23 cellular contexts compared by ENCODE assay signal in genomic region chr19:38021356-38021755, GRCh38.
"Had no signal": no experiment of that assay in that cellular context is flagged by ENCODE, and none has a peak within 500 bp of the region (broad histone marks: within the 10 kb centered on the region; RNA-seq: fewer than 3 reads in every experiment).

No MANE protein-coding gene starts in this region.

- H3K27ac Mint-ChIP-seq: activated naive CD4-positive, alpha-beta T cell treated with anti-CD3 and anti-CD28 coated beads for 36 hours; activated naive CD8-positive, alpha-beta T cell treated with anti-CD3 and anti-CD28 coated beads, Interleukin-2, amount 10 ng/mL, durations not matched to agents 7 days and 5 days; endodermal cell; T-helper 2 cell treated with Interferon-gamma antibody and Interleukin-4, amounts not matched to agents 5 μg/mL and 100 μg/mL, for 36 hours had no signal

- H3K9me3 Mint-ChIP-seq: activated naive CD4-positive, alpha-beta T cell treated with anti-CD3 and anti-CD28 coated beads for 36 hours; activated naive CD8-positive, alpha-beta T cell treated with anti-CD3 and anti-CD28 coated beads, Interleukin-2, amount 10 ng/mL, durations not matched to agents 7 days and 5 days; activated T-cell treated with anti-CD3 and anti-CD28 coated beads, Interleukin-2, amount 50 U/mL, for 24 hours; endodermal cell; natural killer cell treated with Interleukin-12 subunit alpha and Interleukin-12 subunit beta and Interleukin-15 and Interleukin-18, amount 100 ng/mL, for 72 hours; stimulated activated naive CD8-positive, alpha-beta T cell treated with anti-CD3 and anti-CD28 coated beads, Interleukin-15, amount 100 ng/mL, for 72 hours; T-helper 2 cell treated with Interferon-gamma antibody and Interleukin-4, amounts not matched to agents 5 μg/mL and 100 μg/mL, for 36 hours had no signal

- H3K27me3 Mint-ChIP-seq: activated naive CD8-positive, alpha-beta T cell treated with anti-CD3 and anti-CD28 coated beads, Interleukin-2, amount 10 ng/mL, durations not matched to agents 7 days and 5 days; activated T-cell treated with anti-CD3 and anti-CD28 coated beads, Interleukin-2, amount 50 U/mL, for 24 hours; natural killer cell treated with Interleukin-12 subunit alpha and Interleukin-12 subunit beta and Interleukin-15 and Interleukin-18, amount 100 ng/mL, for 72 hours; stimulated activated naive CD8-positive, alpha-beta T cell treated with anti-CD3 and anti-CD28 coated beads, Interleukin-15, amount 100 ng/mL, for 72 hours had no signal

- H3K9me3 ChIP-seq: esophagus squamous epithelium, gastroesophageal sphincter, ovary, psoas muscle, tibial nerve had no signal

- ATAC-seq: gastroesophageal sphincter; left ventricle myocardium superior; natural killer cell treated with Interleukin-12 subunit alpha and Interleukin-12 subunit beta and Interleukin-15 and Interleukin-18, amount 100 ng/mL, for 72 hours; psoas muscle; right cardiac atrium; stimulated activated naive CD8-positive, alpha-beta T cell treated with anti-CD3 and anti-CD28 coated beads, Interleukin-15, amount 100 ng/mL, for 72 hours had no signal

- H3K4me3 ChIP-seq: coronary artery, esophagus squamous epithelium, gastroesophageal sphincter, ovary, psoas muscle, tibial nerve had no signal

- DNase-seq: activated CD8-positive, alpha-beta memory T cell treated with anti-CD3 and anti-CD28 coated beads, Interleukin-2, amount 50 U/mL, for 4 hours; activated naive CD4-positive, alpha-beta T cell treated with anti-CD3 and anti-CD28 coated beads for 36 hours; activated naive CD8-positive, alpha-beta T cell treated with anti-CD3 and anti-CD28 coated beads, Interleukin-2, amount 10 ng/mL, durations not matched to agents 7 days and 5 days; activated T-cell treated with anti-CD3 and anti-CD28 coated beads, Interleukin-2, amount 50 U/mL, for 24 hours; amniotic stem cell; endodermal cell; esophagus squamous epithelium; head of caudate nucleus; hypothalamus; left ventricle myocardium superior; mammary epithelial cell; midbrain; ovary; psoas muscle; right cardiac atrium; stimulated activated CD4-positive, alpha-beta T cell treated with anti-CD3 and anti-CD28 coated beads, Interleukin-12 subunit alpha, Interleukin-12 subunit beta, amount 100 ng/mL, for 4 hours; stimulated activated CD4-positive, alpha-beta T cell treated with anti-CD3 and anti-CD28 coated beads, Interleukin-4, amount 100 ng/mL, for 4 hours; stimulated activated naive CD8-positive, alpha-beta T cell treated with anti-CD3 and anti-CD28 coated beads, Interleukin-15, amount 100 ng/mL, for 72 hours had no signal

- H3K36me3 ChIP-seq: esophagus squamous epithelium, gastroesophageal sphincter, ovary, tibial nerve had no signal

- H3K4me1 Mint-ChIP-seq: endodermal cell; stimulated activated naive CD8-positive, alpha-beta T cell treated with anti-CD3 and anti-CD28 coated beads, Interleukin-15, amount 100 ng/mL, for 72 hours had no signal

- H3K4me3 Mint-ChIP-seq: activated naive CD4-positive, alpha-beta T cell treated with anti-CD3 and anti-CD28 coated beads for 36 hours; activated naive CD8-positive, alpha-beta T cell treated with anti-CD3 and anti-CD28 coated beads, Interleukin-2, amount 10 ng/mL, durations not matched to agents 7 days and 5 days; activated T-cell treated with anti-CD3 and anti-CD28 coated beads, Interleukin-2, amount 50 U/mL, for 24 hours; endodermal cell; natural killer cell treated with Interleukin-12 subunit alpha and Interleukin-12 subunit beta and Interleukin-15 and Interleukin-18, amount 100 ng/mL, for 72 hours; stimulated activated naive CD8-positive, alpha-beta T cell treated with anti-CD3 and anti-CD28 coated beads, Interleukin-15, amount 100 ng/mL, for 72 hours; T-helper 2 cell treated with Interferon-gamma antibody and Interleukin-4, amounts not matched to agents 5 μg/mL and 100 μg/mL, for 36 hours had no signal

- H3K27me3 ChIP-seq: esophagus squamous epithelium, gastroesophageal sphincter, ovary, tibial nerve had no signal

- H3K36me3 Mint-ChIP-seq: activated naive CD8-positive, alpha-beta T cell treated with anti-CD3 and anti-CD28 coated beads, Interleukin-2, amount 10 ng/mL, durations not matched to agents 7 days and 5 days; natural killer cell treated with Interleukin-12 subunit alpha and Interleukin-12 subunit beta and Interleukin-15 and Interleukin-18, amount 100 ng/mL, for 72 hours had no signal

- H3K27ac ChIP-seq: coronary artery, esophagus squamous epithelium, gastroesophageal sphincter, ovary, psoas muscle, tibial nerve had no signal
